ENCODE assay signal across 8 cellular contexts in genomic region chr2:172007372-172007771, GRCh38.
"Had no signal": no experiment of that assay in that cellular context is flagged by ENCODE, and none has a peak within 500 bp of the region (broad histone marks: within the 10 kb centered on the region; RNA-seq: fewer than 3 reads in every experiment).

No MANE protein-coding gene starts in this region.

- DNase-seq: GDM1, GF-D8 had no signal

- ATAC-seq: GM12878 had no signal

- FAIRE-seq: G401.6, GM12878, GM12891, GM12892, GM18507, GM19239 had no signal

- H3K4me3 ChIP-seq: GM12878 had no signal
